In the genomic region with DNA sequence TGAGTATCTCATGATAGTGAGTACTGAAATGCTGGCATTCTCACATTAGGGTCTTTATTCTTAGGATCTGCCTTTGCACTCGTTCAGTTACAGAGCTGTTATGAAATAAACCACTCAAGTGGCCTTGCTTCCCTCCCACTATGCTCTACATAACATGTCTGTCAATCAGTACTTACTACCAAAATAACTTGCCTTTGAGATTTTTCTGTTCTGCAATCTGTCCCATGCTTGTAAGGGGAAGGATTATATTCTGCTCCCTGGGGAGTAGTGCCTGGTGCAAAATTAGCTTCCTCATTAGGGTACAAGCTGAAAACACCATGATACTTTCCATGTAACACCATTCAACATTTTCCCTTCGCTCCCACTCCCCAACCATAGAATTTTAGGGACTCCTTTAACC, we compare ENCODE assay signal across 1 cellular context.
A peak's percentile ranks its signal among the peaks of the same experiment; 100 is the strongest.
TF ChIP-seq lines count a peak whose summit lies in the region.

No MANE protein-coding gene starts in this region.

TF ChIP-seq in GM12878, 131 proteins besides CTCF, POLR2A, EP300 and RAD21 (continues in another document):
- no peak for TF ChIP-seq NKRF (conservative IDR thresholded peaks at IDR 0.05)
- peak; percentile 8; the same call in 1 of the 2 replicates for TF ChIP-seq SMC3 (IDR thresholded peaks at IDR 0.05; ENCODE audit: borderline replicate concordance, low read length)
- no peak for TF ChIP-seq TARDBP (IDR thresholded peaks at IDR 0.05; ENCODE audit: borderline replicate concordance)
- no peak for TF ChIP-seq NRF1 (conservative IDR thresholded peaks at IDR 0.05; ENCODE audit: low read depth, low read length)
- TF ChIP-seq RELA (IDR thresholded peaks at IDR 0.05; ENCODE audit: borderline replicate concordance, partially characterized antibody): peak; percentile 25
- TF ChIP-seq HDGF (IDR thresholded peaks at IDR 0.05): no peak
- TF ChIP-seq LARP7 (IDR thresholded peaks at IDR 0.05): no peak
- no peak for TF ChIP-seq ZNF622 (IDR thresholded peaks at IDR 0.05)
- TF ChIP-seq NFYA (IDR thresholded peaks at IDR 0.05; ENCODE audit: borderline replicate concordance, low read depth, low read length): no peak
- no peak for TF ChIP-seq ESRRA (IDR thresholded peaks at IDR 0.05; ENCODE audit: low read length)
- no peak for TF ChIP-seq PAX8 (IDR thresholded peaks at IDR 0.05)
- TF ChIP-seq, protein P1, sequence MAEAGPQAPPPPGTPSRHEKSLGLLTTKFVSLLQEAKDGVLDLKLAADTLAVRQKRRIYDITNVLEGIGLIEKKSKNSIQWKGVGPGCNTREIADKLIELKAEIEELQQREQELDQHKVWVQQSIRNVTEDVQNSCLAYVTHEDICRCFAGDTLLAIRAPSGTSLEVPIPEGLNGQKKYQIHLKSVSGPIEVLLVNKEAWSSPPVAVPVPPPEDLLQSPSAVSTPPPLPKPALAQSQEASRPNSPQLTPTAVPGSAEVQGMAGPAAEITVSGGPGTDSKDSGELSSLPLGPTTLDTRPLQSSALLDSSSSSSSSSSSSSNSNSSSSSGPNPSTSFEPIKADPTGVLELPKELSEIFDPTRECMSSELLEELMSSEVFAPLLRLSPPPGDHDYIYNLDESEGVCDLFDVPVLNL (IDR thresholded peaks at IDR 0.05; ENCODE audit: low read depth, low read length): no peak
- peak; percentile 70; the same call in 1 of the 2 replicates for TF ChIP-seq EED (IDR thresholded peaks at IDR 0.05; ENCODE audit: low read depth)
- TF ChIP-seq PAX5 (IDR thresholded peaks at IDR 0.05; ENCODE audit: borderline replicate concordance, low read depth, low read length): no peak
- TF ChIP-seq ZBTB11 (CRISPR knock-in tag; IDR thresholded peaks at IDR 0.05): 0 out of 2 replicates have a peak, but pooled peaks have one; percentile 6
- peak; percentile 63; the same call in 1 of the 2 replicates for TF ChIP-seq SPI1 (IDR thresholded peaks at IDR 0.05; ENCODE audit: borderline replicate concordance, insufficient read depth, low read depth, low read length)
- TF ChIP-seq, protein P2, sequence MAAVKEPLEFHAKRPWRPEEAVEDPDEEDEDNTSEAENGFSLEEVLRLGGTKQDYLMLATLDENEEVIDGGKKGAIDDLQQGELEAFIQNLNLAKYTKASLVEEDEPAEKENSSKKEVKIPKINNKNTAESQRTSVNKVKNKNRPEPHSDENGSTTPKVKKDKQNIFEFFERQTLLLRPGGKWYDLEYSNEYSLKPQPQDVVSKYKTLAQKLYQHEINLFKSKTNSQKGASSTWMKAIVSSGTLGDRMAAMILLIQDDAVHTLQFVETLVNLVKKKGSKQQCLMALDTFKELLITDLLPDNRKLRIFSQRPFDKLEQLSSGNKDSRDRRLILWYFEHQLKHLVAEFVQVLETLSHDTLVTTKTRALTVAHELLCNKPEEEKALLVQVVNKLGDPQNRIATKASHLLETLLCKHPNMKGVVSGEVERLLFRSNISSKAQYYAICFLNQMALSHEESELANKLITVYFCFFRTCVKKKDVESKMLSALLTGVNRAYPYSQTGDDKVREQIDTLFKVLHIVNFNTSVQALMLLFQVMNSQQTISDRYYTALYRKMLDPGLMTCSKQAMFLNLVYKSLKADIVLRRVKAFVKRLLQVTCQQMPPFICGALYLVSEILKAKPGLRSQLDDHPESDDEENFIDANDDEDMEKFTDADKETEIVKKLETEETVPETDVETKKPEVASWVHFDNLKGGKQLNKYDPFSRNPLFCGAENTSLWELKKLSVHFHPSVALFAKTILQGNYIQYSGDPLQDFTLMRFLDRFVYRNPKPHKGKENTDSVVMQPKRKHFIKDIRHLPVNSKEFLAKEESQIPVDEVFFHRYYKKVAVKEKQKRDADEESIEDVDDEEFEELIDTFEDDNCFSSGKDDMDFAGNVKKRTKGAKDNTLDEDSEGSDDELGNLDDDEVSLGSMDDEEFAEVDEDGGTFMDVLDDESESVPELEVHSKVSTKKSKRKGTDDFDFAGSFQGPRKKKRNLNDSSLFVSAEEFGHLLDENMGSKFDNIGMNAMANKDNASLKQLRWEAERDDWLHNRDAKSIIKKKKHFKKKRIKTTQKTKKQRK (IDR thresholded peaks at IDR 0.05; ENCODE audit: low read depth, low read length): no peak
- no peak for TF ChIP-seq ZBED1 (IDR thresholded peaks at IDR 0.05; ENCODE audit: borderline replicate concordance)
- TF ChIP-seq, protein P3, sequence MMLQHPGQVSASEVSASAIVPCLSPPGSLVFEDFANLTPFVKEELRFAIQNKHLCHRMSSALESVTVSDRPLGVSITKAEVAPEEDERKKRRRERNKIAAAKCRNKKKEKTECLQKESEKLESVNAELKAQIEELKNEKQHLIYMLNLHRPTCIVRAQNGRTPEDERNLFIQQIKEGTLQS (IDR thresholded peaks at IDR 0.05; ENCODE audit: borderline replicate concordance, extremely low read depth, low read depth, low read length): no peak
- TF ChIP-seq BHLHE40 (IDR thresholded peaks at IDR 0.05; ENCODE audit: borderline replicate concordance in 1 of 2, low read depth in 2 of 2, low read length in 1 of 2): peak in 1 of 2 experiments; percentile 15; a peak in 1 of 4 replicates
- TF ChIP-seq, protein P4, sequence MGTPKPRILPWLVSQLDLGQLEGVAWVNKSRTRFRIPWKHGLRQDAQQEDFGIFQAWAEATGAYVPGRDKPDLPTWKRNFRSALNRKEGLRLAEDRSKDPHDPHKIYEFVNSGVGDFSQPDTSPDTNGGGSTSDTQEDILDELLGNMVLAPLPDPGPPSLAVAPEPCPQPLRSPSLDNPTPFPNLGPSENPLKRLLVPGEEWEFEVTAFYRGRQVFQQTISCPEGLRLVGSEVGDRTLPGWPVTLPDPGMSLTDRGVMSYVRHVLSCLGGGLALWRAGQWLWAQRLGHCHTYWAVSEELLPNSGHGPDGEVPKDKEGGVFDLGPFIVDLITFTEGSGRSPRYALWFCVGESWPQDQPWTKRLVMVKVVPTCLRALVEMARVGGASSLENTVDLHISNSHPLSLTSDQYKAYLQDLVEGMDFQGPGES (IDR thresholded peaks at IDR 0.05): no peak
- TF ChIP-seq, protein P5, sequence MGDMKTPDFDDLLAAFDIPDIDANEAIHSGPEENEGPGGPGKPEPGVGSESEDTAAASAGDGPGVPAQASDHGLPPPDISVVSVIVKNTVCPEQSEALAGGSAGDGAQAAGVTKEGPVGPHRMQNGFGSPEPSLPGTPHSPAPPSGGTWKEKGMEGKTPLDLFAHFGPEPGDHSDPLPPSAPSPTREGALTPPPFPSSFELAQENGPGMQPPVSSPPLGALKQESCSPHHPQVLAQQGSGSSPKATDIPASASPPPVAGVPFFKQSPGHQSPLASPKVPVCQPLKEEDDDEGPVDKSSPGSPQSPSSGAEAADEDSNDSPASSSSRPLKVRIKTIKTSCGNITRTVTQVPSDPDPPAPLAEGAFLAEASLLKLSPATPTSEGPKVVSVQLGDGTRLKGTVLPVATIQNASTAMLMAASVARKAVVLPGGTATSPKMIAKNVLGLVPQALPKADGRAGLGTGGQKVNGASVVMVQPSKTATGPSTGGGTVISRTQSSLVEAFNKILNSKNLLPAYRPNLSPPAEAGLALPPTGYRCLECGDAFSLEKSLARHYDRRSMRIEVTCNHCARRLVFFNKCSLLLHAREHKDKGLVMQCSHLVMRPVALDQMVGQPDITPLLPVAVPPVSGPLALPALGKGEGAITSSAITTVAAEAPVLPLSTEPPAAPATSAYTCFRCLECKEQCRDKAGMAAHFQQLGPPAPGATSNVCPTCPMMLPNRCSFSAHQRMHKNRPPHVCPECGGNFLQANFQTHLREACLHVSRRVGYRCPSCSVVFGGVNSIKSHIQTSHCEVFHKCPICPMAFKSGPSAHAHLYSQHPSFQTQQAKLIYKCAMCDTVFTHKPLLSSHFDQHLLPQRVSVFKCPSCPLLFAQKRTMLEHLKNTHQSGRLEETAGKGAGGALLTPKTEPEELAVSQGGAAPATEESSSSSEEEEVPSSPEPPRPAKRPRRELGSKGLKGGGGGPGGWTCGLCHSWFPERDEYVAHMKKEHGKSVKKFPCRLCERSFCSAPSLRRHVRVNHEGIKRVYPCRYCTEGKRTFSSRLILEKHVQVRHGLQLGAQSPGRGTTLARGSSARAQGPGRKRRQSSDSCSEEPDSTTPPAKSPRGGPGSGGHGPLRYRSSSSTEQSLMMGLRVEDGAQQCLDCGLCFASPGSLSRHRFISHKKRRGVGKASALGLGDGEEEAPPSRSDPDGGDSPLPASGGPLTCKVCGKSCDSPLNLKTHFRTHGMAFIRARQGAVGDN (IDR thresholded peaks at IDR 0.05): no peak; the same call in none of the 2 replicates
- TF ChIP-seq BCL3 (IDR thresholded peaks at IDR 0.05; ENCODE audit: borderline replicate concordance, insufficient read depth, low read depth, low read length, poor library complexity, severe bottlenecking): peak; percentile 24
- no peak for TF ChIP-seq PML (IDR thresholded peaks at IDR 0.05; ENCODE audit: low read length)
- peak; percentile 68 for TF ChIP-seq SKIL (IDR thresholded peaks at IDR 0.05; ENCODE audit: low read depth, poor library complexity, severe bottlenecking)
- no peak for TF ChIP-seq ZNF207 (IDR thresholded peaks at IDR 0.05; ENCODE audit: borderline replicate concordance)
- no peak for TF ChIP-seq SIN3A (IDR thresholded peaks at IDR 0.05; ENCODE audit: low read depth, low read length)
- no peak for TF ChIP-seq CBFB (IDR thresholded peaks at IDR 0.05; ENCODE audit: low read depth)
- TF ChIP-seq MYB (IDR thresholded peaks at IDR 0.05; ENCODE audit: borderline replicate concordance, low read depth, low read length): no peak
- no peak for TF ChIP-seq YY1 (IDR thresholded peaks at IDR 0.05; ENCODE audit: low read depth, low read length)
- TF ChIP-seq NFXL1 (IDR thresholded peaks at IDR 0.05; ENCODE audit: borderline replicate concordance): no peak
- no peak for TF ChIP-seq BRCA1 (IDR thresholded peaks at IDR 0.05; ENCODE audit: low read depth, low read length)
- no peak for TF ChIP-seq SREBF2 (IDR thresholded peaks at IDR 0.05; ENCODE audit: low read length)
- TF ChIP-seq MEF2A (IDR thresholded peaks at IDR 0.05; ENCODE audit: insufficient read depth, low read depth, low read length): peak; percentile 76; the same call in 1 of the 2 replicates
- no peak for TF ChIP-seq NR2C1 (IDR thresholded peaks at IDR 0.05)
- TF ChIP-seq WRNIP1 (IDR thresholded peaks at IDR 0.05; ENCODE audit: borderline replicate concordance, low read depth, low read length): no peak
- no peak for TF ChIP-seq POU2F2 (IDR thresholded peaks at IDR 0.05; ENCODE audit: borderline replicate concordance, low read depth, low read length)
- 0 out of 2 replicates have a peak, but pooled peaks have one; percentile 43 for TF ChIP-seq ZNF217 (IDR thresholded peaks at IDR 0.05)
- peak; percentile 45 for TF ChIP-seq RUNX3 (IDR thresholded peaks at IDR 0.05; ENCODE audit: low read length)
- no peak for TF ChIP-seq STAT3 (IDR thresholded peaks at IDR 0.05; ENCODE audit: low read depth, low read length)
- TF ChIP-seq BACH1 (IDR thresholded peaks at IDR 0.05; ENCODE audit: borderline replicate concordance): peak; percentile 22; the same call in 1 of the 2 replicates
- no peak for TF ChIP-seq ZSCAN29 (IDR thresholded peaks at IDR 0.05)
